In genomic region chr7:158795272-158795671, GRCh38 we compare ENCODE assay signal across 31 cellular contexts.
"Had no signal": no experiment of that assay in that cellular context is flagged by ENCODE, and none has a peak within 500 bp of the region (broad histone marks: within the 10 kb centered on the region; RNA-seq: fewer than 3 reads in every experiment).

No MANE protein-coding gene starts in this region.

- H3K9me3 Mint-ChIP-seq: activated CD4-positive, alpha-beta memory T cell treated with anti-CD3 and anti-CD28 coated beads, Interleukin-2, amount 10 ng/mL, durations not matched to agents 7 days and 5 days; activated CD4-positive, alpha-beta T cell treated with anti-CD3 and anti-CD28 coated beads, Interleukin-2, amount 10 ng/mL, durations not matched to agents 7 days and 5 days; activated naive CD4-positive, alpha-beta T cell treated with anti-CD3 and anti-CD28 coated beads, Interleukin-2, amount 50 U/mL, for 24 hours; activated naive CD8-positive, alpha-beta T cell treated with anti-CD3 and anti-CD28 coated beads for 36 hours; activated naive CD8-positive, alpha-beta T cell treated with anti-CD3 and anti-CD28 coated beads, Interleukin-2, amount 50 U/mL, for 24 hours; activated T-cell treated with anti-CD3 and anti-CD28 coated beads, Interleukin-2, amount 50 U/mL, for 24 hours; activated T-cell treated with anti-CD3 and anti-CD28 coated beads, Interleukin-2, amount 50 U/mL, for 72 hours; effector memory CD8-positive, alpha-beta T cell; WTC11 had no signal

- ATAC-seq: activated naive CD8-positive, alpha-beta T cell treated with anti-CD3 and anti-CD28 coated beads, Interleukin-2, amount 50 U/mL, for 24 hours; activated T-cell treated with anti-CD3 and anti-CD28 coated beads, Interleukin-2, amount 50 U/mL, for 72 hours; body of pancreas; effector memory CD8-positive, alpha-beta T cell; heart left ventricle; WTC11 had no signal

- H3K4me1 ChIP-seq: adrenal gland, body of pancreas had no signal

- H3K27ac Mint-ChIP-seq: activated CD4-positive, alpha-beta memory T cell treated with anti-CD3 and anti-CD28 coated beads, Interleukin-2, amount 10 ng/mL, durations not matched to agents 7 days and 5 days; activated CD4-positive, alpha-beta T cell treated with anti-CD3 and anti-CD28 coated beads, Interleukin-2, amount 10 ng/mL, durations not matched to agents 7 days and 5 days; activated naive CD4-positive, alpha-beta T cell treated with anti-CD3 and anti-CD28 coated beads, Interleukin-2, amount 50 U/mL, for 24 hours; activated naive CD8-positive, alpha-beta T cell treated with anti-CD3 and anti-CD28 coated beads for 36 hours; activated T-cell treated with anti-CD3 and anti-CD28 coated beads, Interleukin-2, amount 50 U/mL, for 72 hours; WTC11 had no signal

- H3K9me3 ChIP-seq: adrenal gland, body of pancreas, esophagus squamous epithelium, heart left ventricle had no signal

- H3K4me3 ChIP-seq: adrenal gland, body of pancreas, esophagus squamous epithelium, heart left ventricle had no signal

- DNase-seq: activated CD4-positive, alpha-beta memory T cell treated with anti-CD3 and anti-CD28 coated beads, Interleukin-2, amount 10 ng/mL, durations not matched to agents 7 days and 5 days; activated CD4-positive, alpha-beta T cell treated with anti-CD3 and anti-CD28 coated beads for 1 hour; activated CD4-positive, alpha-beta T cell treated with anti-CD3 and anti-CD28 coated beads for 4 hours; activated CD4-positive, alpha-beta T cell treated with anti-CD3 and anti-CD28 coated beads, Interleukin-2, amount 10 ng/mL, durations not matched to agents 7 days and 5 days; activated CD4-positive, alpha-beta T cell treated with anti-CD3 and anti-CD28 coated beads, Interleukin-2, amount 50 U/mL, for 4 hours; activated CD8-positive, alpha-beta memory T cell treated with anti-CD3 and anti-CD28 coated beads, Interleukin-2, amount 50 U/mL, for 48 hours; activated gamma-delta T cell; activated naive CD4-positive, alpha-beta T cell; activated naive CD8-positive, alpha-beta T cell treated with anti-CD3 and anti-CD28 coated beads for 36 hours; activated naive CD8-positive, alpha-beta T cell treated with anti-CD3 and anti-CD28 coated beads, Interleukin-2, amount 50 U/mL, for 24 hours; activated T-cell treated with anti-CD3 and anti-CD28 coated beads for 4 hours; activated T-cell treated with anti-CD3 and anti-CD28 coated beads, Interleukin-2, amount 50 U/mL, for 24 hours; activated T-cell treated with anti-CD3 and anti-CD28 coated beads, Interleukin-2, amount 50 U/mL, for 72 hours; adrenal gland; amygdala; aorta; body of pancreas; caudate nucleus; cortex of kidney; dermis blood vessel endothelial cell; effector CD4-positive, alpha-beta T cell; effector memory CD8-positive, alpha-beta T cell; erythroblast; esophagus squamous epithelium; foreskin melanocyte; heart left ventricle; T-helper 1 cell; T-helper 2 cell had no signal

- H3K27me3 ChIP-seq: adrenal gland, body of pancreas, esophagus squamous epithelium, heart left ventricle had no signal

- H3K4me3 Mint-ChIP-seq: activated CD4-positive, alpha-beta memory T cell treated with anti-CD3 and anti-CD28 coated beads, Interleukin-2, amount 10 ng/mL, durations not matched to agents 7 days and 5 days; activated CD4-positive, alpha-beta T cell treated with anti-CD3 and anti-CD28 coated beads, Interleukin-2, amount 10 ng/mL, durations not matched to agents 7 days and 5 days; activated naive CD4-positive, alpha-beta T cell treated with anti-CD3 and anti-CD28 coated beads, Interleukin-2, amount 50 U/mL, for 24 hours; activated naive CD8-positive, alpha-beta T cell treated with anti-CD3 and anti-CD28 coated beads for 36 hours; activated naive CD8-positive, alpha-beta T cell treated with anti-CD3 and anti-CD28 coated beads, Interleukin-2, amount 50 U/mL, for 24 hours; activated T-cell treated with anti-CD3 and anti-CD28 coated beads, Interleukin-2, amount 50 U/mL, for 24 hours; activated T-cell treated with anti-CD3 and anti-CD28 coated beads, Interleukin-2, amount 50 U/mL, for 72 hours; effector memory CD8-positive, alpha-beta T cell; WTC11 had no signal

- H3K27me3 Mint-ChIP-seq: activated CD4-positive, alpha-beta memory T cell treated with anti-CD3 and anti-CD28 coated beads, Interleukin-2, amount 10 ng/mL, durations not matched to agents 7 days and 5 days; activated CD4-positive, alpha-beta T cell treated with anti-CD3 and anti-CD28 coated beads, Interleukin-2, amount 10 ng/mL, durations not matched to agents 7 days and 5 days; activated naive CD4-positive, alpha-beta T cell treated with anti-CD3 and anti-CD28 coated beads, Interleukin-2, amount 50 U/mL, for 24 hours; activated naive CD8-positive, alpha-beta T cell treated with anti-CD3 and anti-CD28 coated beads for 36 hours; activated naive CD8-positive, alpha-beta T cell treated with anti-CD3 and anti-CD28 coated beads, Interleukin-2, amount 50 U/mL, for 24 hours; activated T-cell treated with anti-CD3 and anti-CD28 coated beads, Interleukin-2, amount 50 U/mL, for 24 hours; effector memory CD8-positive, alpha-beta T cell had no signal

- H3K27ac ChIP-seq: adrenal gland, body of pancreas, heart left ventricle, VCaP had no signal
